In genomic region chr4:16045687-16046086, GRCh38 we compare ENCODE assay signal across 29 cellular contexts. TPM values are rescaled to one million over a fixed set of nuclear protein-coding genes. Genes with fewer than 3 reads are reported as not detected.
"Had no signal": no experiment of that assay in that cellular context is flagged by ENCODE, and none has a peak within 500 bp of the region (broad histone marks: within the 10 kb centered on the region; RNA-seq: fewer than 3 reads in every experiment).

No MANE protein-coding gene starts in this region.

- H3K36me3 ChIP-seq: adrenal gland, esophagus squamous epithelium, gastrocnemius medialis, lower lobe of right lung, right lobe of liver, transverse colon had no signal

- H3K27ac ChIP-seq: adrenal gland, body of pancreas, epithelial cell of prostate, esophagus squamous epithelium, gastrocnemius medialis, lower lobe of right lung, right lobe of liver, testis, VCaP had no signal

- H3K27me3 Mint-ChIP-seq: activated naive CD8-positive, alpha-beta T cell treated with anti-CD3 and anti-CD28 coated beads for 36 hours had no signal

- H3K9me3 Mint-ChIP-seq: activated naive CD4-positive, alpha-beta T cell treated with anti-CD3 and anti-CD28 coated beads for 36 hours; activated naive CD8-positive, alpha-beta T cell treated with anti-CD3 and anti-CD28 coated beads for 36 hours; activated T-helper 1 cell treated with anti-CD3 and anti-CD28 coated beads, Interleukin-12 subunit alpha, Interleukin-12 subunit beta, Interleukin-2, Interleukin-4 antibody, amounts not matched to agents 30 ng/mL and 10 ng/mL and 1 ng/mL, durations not matched to agents 14 hours and 24 hours and 36 hours; naive thymus-derived CD8-positive, alpha-beta T cell had no signal

- H3K36me3 Mint-ChIP-seq: activated naive CD8-positive, alpha-beta T cell treated with anti-CD3 and anti-CD28 coated beads for 36 hours; naive thymus-derived CD8-positive, alpha-beta T cell had no signal

- H3K4me3 Mint-ChIP-seq: activated naive CD4-positive, alpha-beta T cell treated with anti-CD3 and anti-CD28 coated beads for 36 hours; activated naive CD8-positive, alpha-beta T cell treated with anti-CD3 and anti-CD28 coated beads for 36 hours; activated T-helper 1 cell treated with anti-CD3 and anti-CD28 coated beads, Interleukin-12 subunit alpha, Interleukin-12 subunit beta, Interleukin-2, Interleukin-4 antibody, amounts not matched to agents 30 ng/mL and 10 ng/mL and 1 ng/mL, durations not matched to agents 14 hours and 24 hours and 36 hours; naive thymus-derived CD8-positive, alpha-beta T cell had no signal

- H3K4me3 ChIP-seq: adrenal gland, body of pancreas, esophagus squamous epithelium, gastrocnemius medialis, lower lobe of right lung, right lobe of liver, testis, transverse colon had no signal

- H3K9me3 ChIP-seq: adrenal gland, body of pancreas, esophagus squamous epithelium, gastrocnemius medialis, lower lobe of right lung, right lobe of liver, testis, transverse colon had no signal

- H3K4me1 Mint-ChIP-seq: activated naive CD8-positive, alpha-beta T cell treated with anti-CD3 and anti-CD28 coated beads for 36 hours; naive thymus-derived CD8-positive, alpha-beta T cell had no signal

- H3K27me3 ChIP-seq: adrenal gland, body of pancreas, gastrocnemius medialis, right lobe of liver, testis, transverse colon had no signal

- H3K4me1 ChIP-seq: adrenal gland, gastrocnemius medialis, lower lobe of right lung, right lobe of liver, testis had no signal

- ATAC-seq: activated CD4-positive, CD25-positive, alpha-beta regulatory T cell treated with anti-CD3 and anti-CD28 coated beads, Interleukin-2, amount 50 U/mL, for 24 hours; body of pancreas; gastrocnemius medialis; naive thymus-derived CD8-positive, alpha-beta T cell; right lobe of liver; stimulated activated naive CD8-positive, alpha-beta T cell treated with anti-CD3 and anti-CD28 coated beads, Interleukin-15, Interleukin-2, amounts not matched to agents 100 U/mL and 50 U/mL, for 24 hours had no signal

- DNase-seq: activated CD4-positive, alpha-beta T cell treated with anti-CD3 and anti-CD28 coated beads for 48 hours; activated CD4-positive, alpha-beta T cell treated with anti-CD3 and anti-CD28 coated beads, Interleukin-2, amount 50 U/mL, for 48 hours; activated CD8-positive, alpha-beta memory T cell treated with anti-CD3 and anti-CD28 coated beads for 24 hours; activated effector memory CD4-positive, alpha-beta T cell treated with anti-CD3 and anti-CD28 coated beads, Interleukin-2, amount 50 U/mL, for 16 hours; activated naive CD4-positive, alpha-beta T cell treated with anti-CD3 and anti-CD28 coated beads for 36 hours; activated naive CD8-positive, alpha-beta T cell treated with anti-CD3 and anti-CD28 coated beads for 36 hours; adrenal gland; aorta; body of pancreas; effector CD8-positive, alpha-beta T cell; esophagus squamous epithelium; gastrocnemius medialis; glutamatergic neuron; hippocampal formation; lower lobe of right lung; mesenchymal stem cell; naive thymus-derived CD8-positive, alpha-beta T cell; right lobe of liver; stimulated activated CD4-positive, alpha-beta T cell treated with anti-CD3 and anti-CD28 coated beads, Interleukin-2, amount 100 ng/mL, for 48 hours; stimulated activated naive CD8-positive, alpha-beta T cell treated with anti-CD3 and anti-CD28 coated beads, Interleukin-15, Interleukin-2, amounts not matched to agents 100 U/mL and 50 U/mL, for 24 hours; T-helper 9 cell; testis; transverse colon had no signal

- H3K27ac Mint-ChIP-seq: activated naive CD4-positive, alpha-beta T cell treated with anti-CD3 and anti-CD28 coated beads for 36 hours; activated naive CD8-positive, alpha-beta T cell treated with anti-CD3 and anti-CD28 coated beads for 36 hours; activated T-helper 1 cell treated with anti-CD3 and anti-CD28 coated beads, Interleukin-12 subunit alpha, Interleukin-12 subunit beta, Interleukin-2, Interleukin-4 antibody, amounts not matched to agents 30 ng/mL and 10 ng/mL and 1 ng/mL, durations not matched to agents 14 hours and 24 hours and 36 hours; naive thymus-derived CD8-positive, alpha-beta T cell had no signal

RNA-seq across cellular contexts. Expression of gene PROM1, which starts 38.1 kb away (rescaled TPM):
- total RNA-seq: activated T-helper 1 cell treated with anti-CD3 and anti-CD28 coated beads, Interleukin-12 subunit alpha, Interleukin-12 subunit beta, Interleukin-2, Interleukin-4 antibody, amounts not matched to agents 30 ng/mL and 10 ng/mL and 1 ng/mL, durations not matched to agents 14 hours and 24 hours and 36 hours; naive thymus-derived CD8-positive, alpha-beta T cell; osteoblast had no signal
- polyA plus RNA-seq: keratinocyte; naive thymus-derived CD8-positive, alpha-beta T cell had no signal
